In genomic region chr17:29777663-29778062, GRCh38 we compare ENCODE assay signal across 2 cellular contexts.
TF ChIP-seq lines count a peak whose summit lies in the region.

No MANE protein-coding gene starts in this region.

TF ChIP-seq in HepG2, 621 proteins besides CTCF, POLR2A, EP300 and RAD21:
- TF ChIP-seq ZNF362 (CRISPR knock-in tag; IDR thresholded peaks at IDR 0.05; ENCODE audit: borderline replicate concordance) (peak; percentile 75; the same call in 1 of the 2 replicates), ZBTB8A (CRISPR knock-in tag; IDR thresholded peaks at IDR 0.05; ENCODE audit: borderline replicate concordance, low read depth) (no peak), SNAPC5 (CRISPR knock-in tag; IDR thresholded peaks at IDR 0.05; ENCODE audit: borderline replicate concordance) (no peak), ZBTB46 (CRISPR knock-in tag; IDR thresholded peaks at IDR 0.05; ENCODE audit: borderline replicate concordance) (no peak), RNF219 (CRISPR knock-in tag; IDR thresholded peaks at IDR 0.05) (no peak)
TF ChIP-seq in HepG2: peak in this region for 1.

TF ChIP-seq in SK-N-SH, 30 proteins besides CTCF, POLR2A, EP300 and RAD21 (continued from another document):
- no peak for TF ChIP-seq ZBTB33 (IDR thresholded peaks at IDR 0.05; ENCODE audit: borderline replicate concordance, low read depth)
- TF ChIP-seq CHD2 (IDR thresholded peaks at IDR 0.05; ENCODE audit: low read length, partially characterized antibody): no peak
- no peak for TF ChIP-seq JUND (IDR thresholded peaks at IDR 0.05)
- TF ChIP-seq FOSL2 (IDR thresholded peaks at IDR 0.05; ENCODE audit: borderline replicate concordance, low read depth): no peak
- TF ChIP-seq TCF12 (IDR thresholded peaks at IDR 0.05): no peak
- TF ChIP-seq SIN3A (IDR thresholded peaks at IDR 0.05; ENCODE audit: borderline replicate concordance, low read depth, low read length): no peak
- TF ChIP-seq PBX3 (IDR thresholded peaks at IDR 0.05): no peak
- no peak for TF ChIP-seq RCOR1 (IDR thresholded peaks at IDR 0.05; ENCODE audit: low read length)
- no peak for TF ChIP-seq EZH2phosphoT487 (IDR thresholded peaks at IDR 0.05; ENCODE audit: borderline replicate concordance, low read depth)
- no peak for TF ChIP-seq USF1 (IDR thresholded peaks at IDR 0.05; ENCODE audit: borderline replicate concordance, low read depth)
- no peak for TF ChIP-seq IRF3 (IDR thresholded peaks at IDR 0.05; ENCODE audit: low read depth, low read length)
- no peak for TF ChIP-seq REST (IDR thresholded peaks at IDR 0.05; ENCODE audit: low read depth, low read length)
- no peak for TF ChIP-seq USF2 (IDR thresholded peaks at IDR 0.05; ENCODE audit: borderline replicate concordance, low read depth, low read length)
- TF ChIP-seq NFIC (IDR thresholded peaks at IDR 0.05; ENCODE audit: borderline replicate concordance): no peak
- no peak for TF ChIP-seq ELF1 (IDR thresholded peaks at IDR 0.05)
- no peak for TF ChIP-seq FOXM1 (IDR thresholded peaks at IDR 0.05; ENCODE audit: low read depth)
- TF ChIP-seq YY1 (IDR thresholded peaks at IDR 0.05; ENCODE audit: low read depth): no peak
- no peak for TF ChIP-seq RFX5 (IDR thresholded peaks at IDR 0.05; ENCODE audit: low read length)
